ENCODE assay signal across 8 cellular contexts in the genomic region with DNA sequence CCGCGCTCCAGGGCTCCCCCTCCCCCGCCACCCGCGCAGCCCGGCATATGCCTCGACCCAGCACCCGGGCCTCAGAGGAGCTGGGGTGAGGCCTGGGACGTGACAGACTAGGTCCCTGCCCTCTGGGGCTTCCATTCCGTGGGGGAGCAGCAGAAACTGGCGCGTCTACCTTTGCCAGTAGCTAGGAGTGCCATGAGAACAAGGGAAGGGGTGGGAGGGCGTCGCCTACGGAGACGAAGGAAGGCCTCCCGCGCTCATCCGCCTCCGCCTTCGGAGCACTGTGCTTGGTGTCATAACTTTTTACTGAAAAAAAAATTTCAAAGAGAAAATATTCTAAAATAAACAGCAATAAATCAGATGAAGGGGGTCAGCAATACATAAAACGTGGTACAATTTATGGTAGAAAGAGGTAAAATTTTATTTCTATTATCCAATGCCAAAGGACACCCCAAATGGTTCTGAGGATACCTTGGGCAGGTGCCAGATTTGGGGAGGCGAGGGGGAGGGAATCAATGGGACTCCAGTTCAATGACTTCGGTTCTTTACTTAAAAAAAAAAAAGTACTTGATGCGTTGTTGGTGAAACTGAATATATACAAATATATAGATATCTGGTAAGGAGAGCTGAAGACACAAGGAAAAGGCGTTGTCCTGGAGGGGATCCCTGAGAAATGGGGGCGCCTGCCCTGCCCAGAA. TPM values are rescaled to one million over a fixed set of nuclear protein-coding genes. Genes with fewer than 3 reads are reported as not detected.
A peak's percentile ranks its signal among the peaks of the same experiment; 100 is the strongest.
DNase-seq lines count a peak whose midpoint lies in the region; ATAC-seq, FAIRE-seq and TF ChIP-seq lines count a peak whose summit lies in the region.

No MANE protein-coding gene starts in this region.

- H3K9ac ChIP-seq in kidney (ENCODE audit: low read length in 2 of 2): peak overlapping the region in 1 of 2 donors; percentile 34

- TF ChIP-seq CTCF in kidney (IDR thresholded peaks at IDR 0.05; ENCODE audit: borderline replicate concordance, extremely low read depth, insufficient read depth): no peak

- H3K36me3 ChIP-seq in kidney (ENCODE audit: control insufficient read depth in 1 of 2, insufficient read depth in 2 of 2, low read length in 2 of 2): no peaks in the 10 kb centered on the region

- no peaks in the 10 kb centered on the region for H3K9me3 ChIP-seq in kidney (ENCODE audit: control insufficient read depth in 1 of 2, low read length in 2 of 2)

- intact Hi-C loops in kidney (cut with DNase I): no loop called here

- no peaks in the 10 kb centered on the region for H3K27me3 Mint-ChIP-seq in activated naive CD8-positive, alpha-beta T cell treated with anti-CD3 and anti-CD28 coated beads, Interleukin-2, amount 50 U/mL, for 24 hours
- no peaks in the 10 kb centered on the region for H3K27me3 Mint-ChIP-seq in stimulated activated naive CD8-positive, alpha-beta T cell treated with anti-CD3 and anti-CD28 coated beads, Interleukin-15, Interleukin-2, amounts not matched to agents 100 ng/mL and 50 ng/mL, for 24 hours

- no peak for ATAC-seq in activated naive CD8-positive, alpha-beta T cell treated with anti-CD3 and anti-CD28 coated beads, Interleukin-2, amount 50 U/mL, for 24 hours

- peaks cover 0 to 24% of the 10 kb centered on the region in 2 donors for H3K4me1 ChIP-seq in kidney (ENCODE audit: control insufficient read depth in 1 of 2, insufficient read depth in 1 of 2, low read depth in 1 of 2, low read length in 2 of 2)

- no peaks in the 10 kb centered on the region for H3K9me3 Mint-ChIP-seq in activated naive CD8-positive, alpha-beta T cell treated with anti-CD3 and anti-CD28 coated beads, Interleukin-2, amount 50 U/mL, for 24 hours
- H3K9me3 Mint-ChIP-seq in stimulated activated naive CD8-positive, alpha-beta T cell treated with anti-CD3 and anti-CD28 coated beads, Interleukin-15, Interleukin-2, amounts not matched to agents 100 ng/mL and 50 ng/mL, for 24 hours: no peaks in the 10 kb centered on the region

- peak overlapping the region; percentile 29 to 73 for H3K4me3 ChIP-seq in kidney (ENCODE audit: low read length in 2 of 2)

- DNase-seq in stimulated activated naive CD4-positive, alpha-beta T cell (lab: John Stamatoyannopoulos, UW): peak; percentile 29 to 50 (median 37)
- DNase-seq in stimulated activated naive CD4-positive, alpha-beta T cell treated with Interleukin-2 at 50 U/mL for 16 hours (lab: John Stamatoyannopoulos, UW): no peak
- DNase-seq in activated naive CD8-positive, alpha-beta T cell treated with anti-CD3 and anti-CD28 coated beads, Interleukin-2, amount 50 U/mL, for 24 hours: peak; percentile 29
- DNase-seq in kidney (peak; percentile 78), HuH-7.5 (ENCODE audit: low spot score) (no peak), NCI-H226 (no peak), COR-L47 (lab: John Stamatoyannopoulos, UW) (no peak)

- H3K27ac Mint-ChIP-seq in activated naive CD8-positive, alpha-beta T cell treated with anti-CD3 and anti-CD28 coated beads, Interleukin-2, amount 50 U/mL, for 24 hours: peak overlapping the region; percentile 56
- peak overlapping the region; percentile 45 for H3K27ac Mint-ChIP-seq in stimulated activated naive CD8-positive, alpha-beta T cell treated with anti-CD3 and anti-CD28 coated beads, Interleukin-15, Interleukin-2, amounts not matched to agents 100 ng/mL and 50 ng/mL, for 24 hours

- H3K36me3 Mint-ChIP-seq in activated naive CD8-positive, alpha-beta T cell treated with anti-CD3 and anti-CD28 coated beads, Interleukin-2, amount 50 U/mL, for 24 hours (ENCODE audit: low read depth): no peaks in the 10 kb centered on the region
- H3K36me3 Mint-ChIP-seq in stimulated activated naive CD8-positive, alpha-beta T cell treated with anti-CD3 and anti-CD28 coated beads, Interleukin-15, Interleukin-2, amounts not matched to agents 100 ng/mL and 50 ng/mL, for 24 hours (ENCODE audit: low read depth): no peaks in the 10 kb centered on the region

- FAIRE-seq in kidney (lab: Jason Lieb, UNC): no peak

- H3K4me3 Mint-ChIP-seq in activated naive CD8-positive, alpha-beta T cell treated with anti-CD3 and anti-CD28 coated beads, Interleukin-2, amount 50 U/mL, for 24 hours: peak overlapping the region; percentile 79
- H3K4me3 Mint-ChIP-seq in stimulated activated naive CD8-positive, alpha-beta T cell treated with anti-CD3 and anti-CD28 coated beads, Interleukin-15, Interleukin-2, amounts not matched to agents 100 ng/mL and 50 ng/mL, for 24 hours: peak overlapping the region; percentile 83

- peaks cover 20% of the 10 kb centered on the region for H3K4me1 Mint-ChIP-seq in activated naive CD8-positive, alpha-beta T cell treated with anti-CD3 and anti-CD28 coated beads, Interleukin-2, amount 50 U/mL, for 24 hours
- peaks cover 18% of the 10 kb centered on the region for H3K4me1 Mint-ChIP-seq in stimulated activated naive CD8-positive, alpha-beta T cell treated with anti-CD3 and anti-CD28 coated beads, Interleukin-15, Interleukin-2, amounts not matched to agents 100 ng/mL and 50 ng/mL, for 24 hours (ENCODE audit: low read depth)

- H3K27ac ChIP-seq in kidney (ENCODE audit: low read depth in 2 of 2, low read length in 2 of 2): peak overlapping the region; percentile 85 to 92

RNA-seq across cellular contexts. Expression of a gene that starts 35.1 kb away (rescaled TPM):
- total RNA-seq in kidney: 1.4 TPM
- 0.37 TPM for polyA plus RNA-seq in kidney (ENCODE audit: insufficient read depth, low read depth, low replicate concordance)

Comparison
In these comparisons a context has a peak if more than half of its experiments do, and no peak if none do; other contexts are left out.
1. DNase-seq: peak in stimulated activated naive CD4-positive, alpha-beta T cell (6 of 6), activated naive CD8-positive, alpha-beta T cell treated with anti-CD3 and anti-CD28 coated beads, Interleukin-2, amount 50 U/mL, for 24 hours (single experiment) and kidney (single experiment); none in stimulated activated naive CD4-positive, alpha-beta T cell treated with Interleukin-2 at 50 U/mL for 16 hours (single experiment), HuH-7.5 (single experiment), NCI-H226 (single experiment) and COR-L47 (single experiment).